In the genomic region with DNA sequence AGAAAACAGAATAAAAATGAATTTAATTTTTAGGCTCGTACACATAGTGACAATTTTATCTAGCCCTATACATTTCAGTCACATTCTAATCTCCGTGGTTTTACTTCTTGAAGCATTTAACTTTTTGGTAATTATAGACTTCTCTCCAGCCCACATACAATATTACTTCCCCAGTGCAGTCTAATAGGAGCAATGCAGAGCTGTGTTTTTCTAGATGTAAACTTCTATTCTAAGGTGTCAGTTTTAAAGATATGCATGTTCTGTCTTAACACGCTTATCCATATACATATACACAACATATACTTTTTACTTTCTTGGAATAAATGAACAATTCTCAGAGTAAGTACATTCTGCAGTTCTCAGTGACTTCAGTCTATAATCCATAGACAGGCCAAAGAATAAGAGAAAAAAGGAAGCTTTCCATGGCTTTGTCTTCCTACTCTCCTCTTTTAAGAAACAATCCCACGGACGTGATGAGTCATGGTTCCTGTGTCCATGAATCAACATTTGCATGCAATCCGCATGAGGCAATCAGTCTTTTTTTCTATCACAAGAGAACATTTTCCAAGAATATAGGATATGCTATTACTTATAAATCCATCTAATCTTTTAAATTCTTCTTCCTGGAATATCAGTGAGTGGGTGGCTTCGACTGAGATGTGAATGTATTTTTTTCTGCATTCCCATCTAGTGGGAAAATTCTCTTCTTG, we compare ENCODE assay signal across 10 cellular contexts. TPM values are rescaled to one million over a fixed set of nuclear protein-coding genes. Genes with fewer than 3 reads are reported as not detected.
DNase-seq lines count a peak whose midpoint lies in the region; ATAC-seq and TF ChIP-seq lines count a peak whose summit lies in the region.
"Had no signal": no experiment of that assay in that cellular context is flagged by ENCODE, and none has a peak within 500 bp of the region (broad histone marks: within the 10 kb centered on the region; RNA-seq: fewer than 3 reads in every experiment).

No MANE protein-coding gene starts in this region.

- no peak for TF ChIP-seq POLR2A in transverse colon (IDR thresholded peaks at IDR 0.05)

- no peak for ATAC-seq in stimulated activated naive CD8-positive, alpha-beta T cell treated with anti-CD3 and anti-CD28 coated beads, Interleukin-15, amount 100 ng/mL, for 72 hours

- in situ Hi-C loops in ACHN (cut with HindIII; ENCODE audit: low pct_ligation_motif_present, low pct_unique_long_range_greater_than_20kb, low sequenced_read_pairs) (no loop called here), transverse colon (cut with MboI; ENCODE audit: low pct_ligation_motif_present in 1 of 4, low pct_unique_long_range_greater_than_20kb in 1 of 4, low sequenced_read_pairs in 3 of 4) (loop anchor here in 1 of 4 donors (10.0 kb wide), 1 partner anchor 1254 kb away; no protein-coding TSS in a partner anchor)

- no peak overlapping the region for H3K4me3 ChIP-seq in transverse colon

- no peak for TF ChIP-seq EP300 in transverse colon (IDR thresholded peaks at IDR 0.05; ENCODE audit: low read depth)

- no peak overlapping the region for H3K4me3 Mint-ChIP-seq in stimulated activated naive CD8-positive, alpha-beta T cell treated with anti-CD3 and anti-CD28 coated beads, Interleukin-15, amount 100 ng/mL, for 72 hours
- H3K4me3 Mint-ChIP-seq: central memory CD8-positive, alpha-beta T cell had no signal

- 55 to 59% methylated on average over 7 of the region's 7 CpGs for WGBS in transverse colon (ENCODE audit: low coverage in 1 of 2), 2 donors

- TF ChIP-seq CTCF in transverse colon (IDR thresholded peaks at IDR 0.05): no peak

- intact Hi-C loops in transverse colon (cut with DNase I; ENCODE audit: low total_unique reads): no loop called here

- H3K27me3 Mint-ChIP-seq in stimulated activated naive CD8-positive, alpha-beta T cell treated with anti-CD3 and anti-CD28 coated beads, Interleukin-15, amount 100 ng/mL, for 72 hours: no peaks in the 10 kb centered on the region
- H3K27me3 Mint-ChIP-seq: central memory CD8-positive, alpha-beta T cell had no signal

- no peaks in the 10 kb centered on the region for H3K9me3 ChIP-seq in transverse colon

- no peaks in the 10 kb centered on the region for H3K36me3 ChIP-seq in transverse colon

- no peaks in the 10 kb centered on the region for H3K4me1 ChIP-seq in transverse colon

- H3K27me3 ChIP-seq in transverse colon: no peaks in the 10 kb centered on the region

- peak overlapping the region in 2 of 4 donors; percentile 5 to 36 for H3K27ac ChIP-seq in transverse colon

- DNase-seq in ACHN (peak; percentile 66), HT-29 (ENCODE audit: low spot score) (peak; percentile 7), astrocyte of the hippocampus (ENCODE audit: low read depth, low spot score) (peak; percentile 87), kidney glomerular epithelial cell (lab: John Stamatoyannopoulos, UW) (peak; percentile 24), NCI-H2081 treated with DMSO at 0.1 percent for 48 hours (lab: John Stamatoyannopoulos, UW) (no peak), transverse colon (no peak), NCI-H2081 (lab: John Stamatoyannopoulos, UW) (no peak)
- DNase-seq in stimulated activated naive CD8-positive, alpha-beta T cell treated with anti-CD3 and anti-CD28 coated beads, Interleukin-15, amount 100 ng/mL, for 72 hours: no peak
- DNase-seq: stimulated activated CD4-positive, alpha-beta T cell treated with anti-CD3 and anti-CD28 coated beads, Interleukin-15, amount 100 ng/mL, for 24 hours had no signal

- no peaks in the 10 kb centered on the region for H3K9me3 Mint-ChIP-seq in stimulated activated naive CD8-positive, alpha-beta T cell treated with anti-CD3 and anti-CD28 coated beads, Interleukin-15, amount 100 ng/mL, for 72 hours
- H3K9me3 Mint-ChIP-seq: central memory CD8-positive, alpha-beta T cell had no signal

- H3K27ac Mint-ChIP-seq in stimulated activated naive CD8-positive, alpha-beta T cell treated with anti-CD3 and anti-CD28 coated beads, Interleukin-15, amount 100 ng/mL, for 72 hours: no peak overlapping the region

- no peaks in the 10 kb centered on the region for H3K4me1 Mint-ChIP-seq in stimulated activated naive CD8-positive, alpha-beta T cell treated with anti-CD3 and anti-CD28 coated beads, Interleukin-15, amount 100 ng/mL, for 72 hours
- H3K4me1 Mint-ChIP-seq: central memory CD8-positive, alpha-beta T cell had no signal

RNA-seq across cellular contexts. Expression of gene CCDC102B, which starts 42.8 kb away (rescaled TPM):
- total RNA-seq in HT-29 (2014; rRNA removed; shearing (Covaris generic)): not detected in 2 replicates
- total RNA-seq in transverse colon: 1 to 10 TPM; 1.5 to 6.0 (median 4.6) TPM

Comparison
In these comparisons a context has a peak if more than half of its experiments do, and no peak if none do; other contexts are left out.
1. DNase-seq: peak in ACHN (single experiment), HT-29 (single experiment), astrocyte of the hippocampus (single experiment) and kidney glomerular epithelial cell (single experiment); none in NCI-H2081 treated with DMSO at 0.1 percent for 48 hours (single experiment), stimulated activated naive CD8-positive, alpha-beta T cell treated with anti-CD3 and anti-CD28 coated beads, Interleukin-15, amount 100 ng/mL, for 72 hours (0 of 2), transverse colon (single experiment) and NCI-H2081 (0 of 2).